In the genomic region with DNA sequence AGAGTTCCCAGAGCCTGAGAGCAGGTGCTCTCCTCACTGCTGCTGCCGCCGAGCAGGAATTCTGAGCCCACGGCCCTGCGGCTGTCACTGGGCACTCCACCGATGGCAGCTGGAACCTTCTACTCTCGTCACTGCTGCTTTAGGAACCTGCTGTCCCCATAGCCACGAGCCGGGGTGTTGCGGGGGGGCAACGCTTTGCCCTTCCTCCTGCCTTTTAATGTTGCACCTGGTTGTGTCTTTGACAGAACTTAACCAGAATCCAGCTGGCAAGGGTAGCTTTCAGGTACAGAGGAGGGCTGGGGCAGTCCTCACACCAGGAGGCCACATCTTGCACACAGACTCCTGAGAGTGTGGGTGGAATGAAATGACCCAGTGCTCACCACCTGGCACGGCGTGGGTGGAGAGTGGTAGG, we compare ENCODE assay signal across 2 cellular contexts.
TF ChIP-seq lines count a peak whose summit lies in the region.

No MANE protein-coding gene starts in this region.

TF ChIP-seq in Ishikawa, 13 proteins besides CTCF, POLR2A, EP300 and RAD21 (continued from another document):
- TF ChIP-seq, protein P1, sequence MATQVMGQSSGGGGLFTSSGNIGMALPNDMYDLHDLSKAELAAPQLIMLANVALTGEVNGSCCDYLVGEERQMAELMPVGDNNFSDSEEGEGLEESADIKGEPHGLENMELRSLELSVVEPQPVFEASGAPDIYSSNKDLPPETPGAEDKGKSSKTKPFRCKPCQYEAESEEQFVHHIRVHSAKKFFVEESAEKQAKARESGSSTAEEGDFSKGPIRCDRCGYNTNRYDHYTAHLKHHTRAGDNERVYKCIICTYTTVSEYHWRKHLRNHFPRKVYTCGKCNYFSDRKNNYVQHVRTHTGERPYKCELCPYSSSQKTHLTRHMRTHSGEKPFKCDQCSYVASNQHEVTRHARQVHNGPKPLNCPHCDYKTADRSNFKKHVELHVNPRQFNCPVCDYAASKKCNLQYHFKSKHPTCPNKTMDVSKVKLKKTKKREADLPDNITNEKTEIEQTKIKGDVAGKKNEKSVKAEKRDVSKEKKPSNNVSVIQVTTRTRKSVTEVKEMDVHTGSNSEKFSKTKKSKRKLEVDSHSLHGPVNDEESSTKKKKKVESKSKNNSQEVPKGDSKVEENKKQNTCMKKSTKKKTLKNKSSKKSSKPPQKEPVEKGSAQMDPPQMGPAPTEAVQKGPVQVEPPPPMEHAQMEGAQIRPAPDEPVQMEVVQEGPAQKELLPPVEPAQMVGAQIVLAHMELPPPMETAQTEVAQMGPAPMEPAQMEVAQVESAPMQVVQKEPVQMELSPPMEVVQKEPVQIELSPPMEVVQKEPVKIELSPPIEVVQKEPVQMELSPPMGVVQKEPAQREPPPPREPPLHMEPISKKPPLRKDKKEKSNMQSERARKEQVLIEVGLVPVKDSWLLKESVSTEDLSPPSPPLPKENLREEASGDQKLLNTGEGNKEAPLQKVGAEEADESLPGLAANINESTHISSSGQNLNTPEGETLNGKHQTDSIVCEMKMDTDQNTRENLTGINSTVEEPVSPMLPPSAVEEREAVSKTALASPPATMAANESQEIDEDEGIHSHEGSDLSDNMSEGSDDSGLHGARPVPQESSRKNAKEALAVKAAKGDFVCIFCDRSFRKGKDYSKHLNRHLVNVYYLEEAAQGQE (IDR thresholded peaks at IDR 0.05; ENCODE audit: low read depth): no peak
- TF ChIP-seq FOXM1 (IDR thresholded peaks at IDR 0.05; ENCODE audit: borderline replicate concordance, low read depth): no peak
- no peak for TF ChIP-seq TEAD4 (IDR thresholded peaks at IDR 0.05)
- TF ChIP-seq, protein P2, sequence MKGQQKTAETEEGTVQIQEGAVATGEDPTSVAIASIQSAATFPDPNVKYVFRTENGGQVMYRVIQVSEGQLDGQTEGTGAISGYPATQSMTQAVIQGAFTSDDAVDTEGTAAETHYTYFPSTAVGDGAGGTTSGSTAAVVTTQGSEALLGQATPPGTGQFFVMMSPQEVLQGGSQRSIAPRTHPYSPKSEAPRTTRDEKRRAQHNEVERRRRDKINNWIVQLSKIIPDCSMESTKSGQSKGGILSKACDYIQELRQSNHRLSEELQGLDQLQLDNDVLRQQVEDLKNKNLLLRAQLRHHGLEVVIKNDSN (IDR thresholded peaks at IDR 0.05): no peak
- peak; percentile 69 for TF ChIP-seq EGR1 (IDR thresholded peaks at IDR 0.05)

TF ChIP-seq in GM12878, 131 proteins besides CTCF, POLR2A, EP300 and RAD21 (continued from another document):
- TF ChIP-seq, protein P3, sequence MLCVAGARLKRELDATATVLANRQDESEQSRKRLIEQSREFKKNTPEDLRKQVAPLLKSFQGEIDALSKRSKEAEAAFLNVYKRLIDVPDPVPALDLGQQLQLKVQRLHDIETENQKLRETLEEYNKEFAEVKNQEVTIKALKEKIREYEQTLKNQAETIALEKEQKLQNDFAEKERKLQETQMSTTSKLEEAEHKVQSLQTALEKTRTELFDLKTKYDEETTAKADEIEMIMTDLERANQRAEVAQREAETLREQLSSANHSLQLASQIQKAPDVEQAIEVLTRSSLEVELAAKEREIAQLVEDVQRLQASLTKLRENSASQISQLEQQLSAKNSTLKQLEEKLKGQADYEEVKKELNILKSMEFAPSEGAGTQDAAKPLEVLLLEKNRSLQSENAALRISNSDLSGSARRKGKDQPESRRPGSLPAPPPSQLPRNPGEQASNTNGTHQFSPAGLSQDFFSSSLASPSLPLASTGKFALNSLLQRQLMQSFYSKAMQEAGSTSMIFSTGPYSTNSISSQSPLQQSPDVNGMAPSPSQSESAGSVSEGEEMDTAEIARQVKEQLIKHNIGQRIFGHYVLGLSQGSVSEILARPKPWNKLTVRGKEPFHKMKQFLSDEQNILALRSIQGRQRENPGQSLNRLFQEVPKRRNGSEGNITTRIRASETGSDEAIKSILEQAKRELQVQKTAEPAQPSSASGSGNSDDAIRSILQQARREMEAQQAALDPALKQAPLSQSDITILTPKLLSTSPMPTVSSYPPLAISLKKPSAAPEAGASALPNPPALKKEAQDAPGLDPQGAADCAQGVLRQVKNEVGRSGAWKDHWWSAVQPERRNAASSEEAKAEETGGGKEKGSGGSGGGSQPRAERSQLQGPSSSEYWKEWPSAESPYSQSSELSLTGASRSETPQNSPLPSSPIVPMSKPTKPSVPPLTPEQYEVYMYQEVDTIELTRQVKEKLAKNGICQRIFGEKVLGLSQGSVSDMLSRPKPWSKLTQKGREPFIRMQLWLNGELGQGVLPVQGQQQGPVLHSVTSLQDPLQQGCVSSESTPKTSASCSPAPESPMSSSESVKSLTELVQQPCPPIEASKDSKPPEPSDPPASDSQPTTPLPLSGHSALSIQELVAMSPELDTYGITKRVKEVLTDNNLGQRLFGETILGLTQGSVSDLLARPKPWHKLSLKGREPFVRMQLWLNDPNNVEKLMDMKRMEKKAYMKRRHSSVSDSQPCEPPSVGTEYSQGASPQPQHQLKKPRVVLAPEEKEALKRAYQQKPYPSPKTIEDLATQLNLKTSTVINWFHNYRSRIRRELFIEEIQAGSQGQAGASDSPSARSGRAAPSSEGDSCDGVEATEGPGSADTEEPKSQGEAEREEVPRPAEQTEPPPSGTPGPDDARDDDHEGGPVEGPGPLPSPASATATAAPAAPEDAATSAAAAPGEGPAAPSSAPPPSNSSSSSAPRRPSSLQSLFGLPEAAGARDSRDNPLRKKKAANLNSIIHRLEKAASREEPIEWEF (IDR thresholded peaks at IDR 0.05; ENCODE audit: insufficient replicate concordance, low read depth, low read length): no peak
- TF ChIP-seq, protein P4, sequence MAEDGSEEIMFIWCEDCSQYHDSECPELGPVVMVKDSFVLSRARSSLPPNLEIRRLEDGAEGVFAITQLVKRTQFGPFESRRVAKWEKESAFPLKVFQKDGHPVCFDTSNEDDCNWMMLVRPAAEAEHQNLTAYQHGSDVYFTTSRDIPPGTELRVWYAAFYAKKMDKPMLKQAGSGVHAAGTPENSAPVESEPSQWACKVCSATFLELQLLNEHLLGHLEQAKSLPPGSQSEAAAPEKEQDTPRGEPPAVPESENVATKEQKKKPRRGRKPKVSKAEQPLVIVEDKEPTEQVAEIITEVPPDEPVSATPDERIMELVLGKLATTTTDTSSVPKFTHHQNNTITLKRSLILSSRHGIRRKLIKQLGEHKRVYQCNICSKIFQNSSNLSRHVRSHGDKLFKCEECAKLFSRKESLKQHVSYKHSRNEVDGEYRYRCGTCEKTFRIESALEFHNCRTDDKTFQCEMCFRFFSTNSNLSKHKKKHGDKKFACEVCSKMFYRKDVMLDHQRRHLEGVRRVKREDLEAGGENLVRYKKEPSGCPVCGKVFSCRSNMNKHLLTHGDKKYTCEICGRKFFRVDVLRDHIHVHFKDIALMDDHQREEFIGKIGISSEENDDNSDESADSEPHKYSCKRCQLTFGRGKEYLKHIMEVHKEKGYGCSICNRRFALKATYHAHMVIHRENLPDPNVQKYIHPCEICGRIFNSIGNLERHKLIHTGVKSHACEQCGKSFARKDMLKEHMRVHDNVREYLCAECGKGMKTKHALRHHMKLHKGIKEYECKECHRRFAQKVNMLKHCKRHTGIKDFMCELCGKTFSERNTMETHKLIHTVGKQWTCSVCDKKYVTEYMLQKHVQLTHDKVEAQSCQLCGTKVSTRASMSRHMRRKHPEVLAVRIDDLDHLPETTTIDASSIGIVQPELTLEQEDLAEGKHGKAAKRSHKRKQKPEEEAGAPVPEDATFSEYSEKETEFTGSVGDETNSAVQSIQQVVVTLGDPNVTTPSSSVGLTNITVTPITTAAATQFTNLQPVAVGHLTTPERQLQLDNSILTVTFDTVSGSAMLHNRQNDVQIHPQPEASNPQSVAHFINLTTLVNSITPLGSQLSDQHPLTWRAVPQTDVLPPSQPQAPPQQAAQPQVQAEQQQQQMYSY (CRISPR knock-in tag; IDR thresholded peaks at IDR 0.05): no peak
- TF ChIP-seq EGR1 (IDR thresholded peaks at IDR 0.05; ENCODE audit: borderline replicate concordance in 1 of 2, low read depth in 2 of 2, low read length in 2 of 2) (0 out of 3 replicates have a peak, but pooled peaks of 1 of the 2 experiments have one; percentile 21), TCF12 (IDR thresholded peaks at IDR 0.05; ENCODE audit: low read depth, low read length) (0 out of 2 replicates have a peak, but pooled peaks have one; percentile 40)
- TF ChIP-seq, protein P5, sequence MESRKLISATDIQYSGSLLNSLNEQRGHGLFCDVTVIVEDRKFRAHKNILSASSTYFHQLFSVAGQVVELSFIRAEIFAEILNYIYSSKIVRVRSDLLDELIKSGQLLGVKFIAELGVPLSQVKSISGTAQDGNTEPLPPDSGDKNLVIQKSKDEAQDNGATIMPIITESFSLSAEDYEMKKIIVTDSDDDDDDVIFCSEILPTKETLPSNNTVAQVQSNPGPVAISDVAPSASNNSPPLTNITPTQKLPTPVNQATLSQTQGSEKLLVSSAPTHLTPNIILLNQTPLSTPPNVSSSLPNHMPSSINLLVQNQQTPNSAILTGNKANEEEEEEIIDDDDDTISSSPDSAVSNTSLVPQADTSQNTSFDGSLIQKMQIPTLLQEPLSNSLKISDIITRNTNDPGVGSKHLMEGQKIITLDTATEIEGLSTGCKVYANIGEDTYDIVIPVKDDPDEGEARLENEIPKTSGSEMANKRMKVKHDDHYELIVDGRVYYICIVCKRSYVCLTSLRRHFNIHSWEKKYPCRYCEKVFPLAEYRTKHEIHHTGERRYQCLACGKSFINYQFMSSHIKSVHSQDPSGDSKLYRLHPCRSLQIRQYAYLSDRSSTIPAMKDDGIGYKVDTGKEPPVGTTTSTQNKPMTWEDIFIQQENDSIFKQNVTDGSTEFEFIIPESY (IDR thresholded peaks at IDR 0.05): no peak
TF ChIP-seq in GM12878: peak in this region for 2.
